8 cellular contexts compared by ENCODE assay signal in genomic region chr6:30626484-30627366, GRCh38. TPM values are rescaled to one million over a fixed set of nuclear protein-coding genes. Genes with fewer than 3 reads are reported as not detected.
DNase-seq lines count a peak whose midpoint lies in the region; ATAC-seq, FAIRE-seq and TF ChIP-seq lines count a peak whose summit lies in the region.

TSS of gene ATAT1 (plus strand) at chr6:30626874.

- intact Hi-C loops in breast epithelium (cut with DNase I; ENCODE audit: low total_unique reads), result no loop called here

- FAIRE-seq in GM12892 (lab: Jason Lieb, UNC), result peak; percentile 93
- no peak for FAIRE-seq in small intestine (lab: Jason Lieb, UNC)

- H3K36me3 ChIP-seq in WERI-Rb-1 (peaks cover 88% of the 10 kb centered on the region), breast epithelium (no peaks in the 10 kb centered on the region), small intestine (ENCODE audit: control insufficient read depth in 2 of 2, insufficient read depth in 2 of 2, low read length in 2 of 2) (peaks cover 7 to 11% of the 10 kb centered on the region in 2 donors)

- 1 to 2% (median 2%) methylated on average over 24 to 36 of the region's 36 CpGs for WGBS in small intestine, 3 donors

- H3K9me3 ChIP-seq in WERI-Rb-1 (ENCODE audit: severe bottlenecking), result no peaks in the 10 kb centered on the region
- no peaks in the 10 kb centered on the region for H3K9me3 ChIP-seq in breast epithelium
- H3K9me3 ChIP-seq in small intestine (ENCODE audit: control insufficient read depth, low read depth), result no peaks in the 10 kb centered on the region

- H3K27ac ChIP-seq in WERI-Rb-1, result peak within 1 kb of the TSS; percentile 78
- peak within 1 kb of the TSS; percentile 95 to 98 for H3K27ac ChIP-seq in breast epithelium
- peak within 1 kb of the TSS; percentile 79 to 84 for H3K27ac ChIP-seq in small intestine (ENCODE audit: low read depth in 1 of 2, low read length in 1 of 2)

- TF ChIP-seq CTCF in WERI-Rb-1 (IDR thresholded peaks at IDR 0.05; ENCODE audit: low read depth, low read length) (peak; percentile 62), breast epithelium (IDR thresholded peaks at IDR 0.05) (peak in 2 of 3 donors; percentile 30 to 32)

- H3K4me3 ChIP-seq in WERI-Rb-1 (ENCODE audit: low read depth, low read length), result peak within 1 kb of the TSS; percentile 72
- peak within 1 kb of the TSS; percentile 46 to 85 (median 64) for H3K4me3 ChIP-seq in breast epithelium
- peak within 1 kb of the TSS; percentile 26 to 64 for H3K4me3 ChIP-seq in small intestine (ENCODE audit: low read depth in 1 of 2, low read length in 2 of 2)

- H3K4me1 ChIP-seq in breast epithelium (peaks cover 0 to 6% of the 10 kb centered on the region in 2 donors), small intestine (ENCODE audit: control insufficient read depth in 2 of 2, insufficient read depth in 1 of 2, low read depth in 1 of 2, low read length in 1 of 2) (peaks cover 2 to 3% of the 10 kb centered on the region in 2 donors)

- DNase-seq in GM12892 (ENCODE audit: insufficient read length), result peak; percentile 88
- DNase-seq in NCI-H2171 treated with DMSO at 0.1 percent for 48 hours (lab: John Stamatoyannopoulos, UW), result peak; percentile 83
- DNase-seq in WERI-Rb-1, result peak; percentile 94
- peak; percentile 85 to 88 for DNase-seq in breast epithelium (ENCODE audit: low spot score in 2 of 2)
- peak; percentile 91 for DNase-seq in iPS-NIHi7 (ENCODE audit: extremely low spot score)
- DNase-seq in small intestine, result peak; percentile 96

- ATAC-seq in HG02885 (IDR thresholded peaks at IDR 0.05; ENCODE audit: poor library complexity, unreplicated experiment), result peak; percentile 88
- ATAC-seq in GM18519 (IDR thresholded peaks at IDR 0.05; ENCODE audit: low FRiP score, unreplicated experiment), result no peak

- TF ChIP-seq POLR2A in GM12892 (IDR thresholded peaks at IDR 0.05; ENCODE audit: low read depth, low read length) (peak; percentile 87), breast epithelium (IDR thresholded peaks at IDR 0.05) (no peak)

- H3K27me3 ChIP-seq in WERI-Rb-1 (ENCODE audit: insufficient read depth, low read depth, severe bottlenecking), result no peaks in the 10 kb centered on the region
- H3K27me3 ChIP-seq in breast epithelium, result no peaks in the 10 kb centered on the region
- no peaks in the 10 kb centered on the region for H3K27me3 ChIP-seq in small intestine (ENCODE audit: control insufficient read depth in 2 of 2, insufficient read depth in 2 of 2, low read length in 2 of 2)

RNA-seq across cellular contexts. Expression of gene ATAT1, which starts in this region (rescaled TPM):
- 6.8 TPM for polyA plus RNA-seq in GM12892 (2012; ENCODE audit: missing spikeins)
- 10 to 100 TPM in 1 of 3 donors, 1 to 10 TPM in 2; 5.3 to 10.5 (median 8.8) TPM for total RNA-seq in breast epithelium
- 10 to 100 TPM in 1 of 3 donors, 1 to 10 TPM in 2; 6.5 to 14.5 (median 8.6) TPM for polyA plus RNA-seq in small intestine
